1 cellular context compared by ENCODE assay signal in genomic region chr1:19509647-19510046, GRCh38.
TF ChIP-seq lines count a peak whose summit lies in the region.

No MANE protein-coding gene starts in this region.

TF ChIP-seq in K562, 482 proteins besides CTCF, POLR2A, EP300 and RAD21:
- peak; percentile 17; the same call in 1 of the 2 replicates for TF ChIP-seq ARID1B (IDR thresholded peaks at IDR 0.05)
- peak; percentile 32; the same call in 1 of the 2 replicates for TF ChIP-seq L3MBTL2 (IDR thresholded peaks at IDR 0.05)
- peak in 1 of 2 experiments; percentile 29; a peak in 1 of 4 replicates for TF ChIP-seq KDM1A (IDR thresholded peaks at IDR 0.05)
- 0 out of 2 replicates have a peak, but pooled peaks have one; percentile 15 for TF ChIP-seq CBFA2T2 (conservative IDR thresholded peaks at IDR 0.05)
- TF ChIP-seq BHLHE40 (IDR thresholded peaks at IDR 0.05; ENCODE audit: low read length): peak; percentile 53; the same call in 1 of the 2 replicates
- TF ChIP-seq HES1 (IDR thresholded peaks at IDR 0.05; ENCODE audit: low read depth): peak; percentile 69
- peak; percentile 55 for TF ChIP-seq CBFA2T3 (IDR thresholded peaks at IDR 0.05)
- TF ChIP-seq MEF2D (tag; conservative IDR thresholded peaks at IDR 0.05; ENCODE audit: low read depth): 0 out of 2 replicates have a peak, but pooled peaks have one; percentile 20
- peak; percentile 59; the same call in 1 of the 2 replicates for TF ChIP-seq OTX1 (CRISPR knock-in tag; IDR thresholded peaks at IDR 0.05)
- 0 out of 4 replicates have a peak, but pooled peaks of 1 of the 2 experiments have one; percentile 13 for TF ChIP-seq RCOR1 (IDR thresholded peaks at IDR 0.05; ENCODE audit: borderline replicate concordance in 1 of 2, low read depth in 2 of 2, low read length in 2 of 2)
